8 cellular contexts compared by ENCODE assay signal in genomic region chr10:101780818-101781654, GRCh38. TPM values are rescaled to one million over a fixed set of nuclear protein-coding genes. Genes with fewer than 3 reads are reported as not detected.
DNase-seq lines count a peak whose midpoint lies in the region; ATAC-seq lines count a peak whose summit lies in the region.

No MANE protein-coding gene starts in this region.

- intact Hi-C loops in activated naive CD4-positive, alpha-beta T cell treated with anti-CD3 and anti-CD28 coated beads for 36 hours (cut with micrococcal nuclease): loop anchor here (1.0 to 5.0 kb wide), 6 partner anchors 78 to 566 kb away; partner anchors contain the start of genes BTRC, DPCD and POLL
- intact Hi-C loops in head of caudate nucleus (cut with DNase I): loop anchor here (5.0 kb wide), 1 partner anchor 179 kb away; no protein-coding TSS in a partner anchor

- ATAC-seq in HG02870 (IDR thresholded peaks at IDR 0.05; ENCODE audit: unreplicated experiment): no peak
- ATAC-seq in GM21737 (IDR thresholded peaks at IDR 0.05; ENCODE audit: unreplicated experiment): no peak

- peaks cover 20% of the 10 kb centered on the region for H3K27me3 Mint-ChIP-seq in IgD-negative memory B cell
- peaks cover 25% of the 10 kb centered on the region for H3K27me3 Mint-ChIP-seq in activated naive CD4-positive, alpha-beta T cell treated with anti-CD3 and anti-CD28 coated beads for 36 hours (ENCODE audit: low read depth)

- H3K9me3 Mint-ChIP-seq in IgD-negative memory B cell: no peaks in the 10 kb centered on the region
- no peaks in the 10 kb centered on the region for H3K9me3 Mint-ChIP-seq in activated naive CD4-positive, alpha-beta T cell treated with anti-CD3 and anti-CD28 coated beads for 36 hours

- H3K27ac Mint-ChIP-seq in IgD-negative memory B cell: peak overlapping the region in 1 of 3 donors; percentile 72
- H3K27ac Mint-ChIP-seq in activated naive CD4-positive, alpha-beta T cell treated with anti-CD3 and anti-CD28 coated beads for 36 hours: no peak overlapping the region

- H3K36me3 Mint-ChIP-seq in IgD-negative memory B cell: no peaks in the 10 kb centered on the region
- H3K36me3 Mint-ChIP-seq in activated naive CD4-positive, alpha-beta T cell treated with anti-CD3 and anti-CD28 coated beads for 36 hours (ENCODE audit: low read depth): peaks cover 38% of the 10 kb centered on the region

- CTCF ChIA-PET in activated naive CD4-positive, alpha-beta T cell treated with anti-CD3 and anti-CD28 coated beads for 36 hours (lab: Charles Lee): interaction anchor here (0.6 to 5.1 kb wide), 39 partner anchors 9 to 714 kb away, joined by 3 to 91 read pairs (median 4); partner anchors contain the start of genes DPCD, OGA and POLL

- DNase-seq in GDM1 (lab: John Stamatoyannopoulos, UW) (peak; percentile 37), SK-N-DZ (ENCODE audit: low spot score) (peak; percentile 62), head of caudate nucleus (peak; percentile 49 to 88 (median 74)), pulmonary artery endothelial cell (ENCODE audit: low read depth, low spot score) (peak; percentile 20)
- DNase-seq in activated naive CD4-positive, alpha-beta T cell treated with anti-CD3 and anti-CD28 coated beads for 36 hours: peak; percentile 81

- peak overlapping the region in 3 of 4 donors; percentile 25 to 91 (median 53) for H3K4me3 Mint-ChIP-seq in IgD-negative memory B cell
- H3K4me3 Mint-ChIP-seq in activated naive CD4-positive, alpha-beta T cell treated with anti-CD3 and anti-CD28 coated beads for 36 hours: peak overlapping the region; percentile 100

- H3K4me1 Mint-ChIP-seq in IgD-negative memory B cell: peaks cover 29 to 50% (median 41%) of the 10 kb centered on the region in 3 donors
- H3K4me1 Mint-ChIP-seq in activated naive CD4-positive, alpha-beta T cell treated with anti-CD3 and anti-CD28 coated beads for 36 hours (ENCODE audit: low read depth): peaks cover 54% of the 10 kb centered on the region

RNA-seq across cellular contexts. Expression of gene NPM3, which starts 2.2 kb away (rescaled TPM):
- 2.9 TPM for polyA plus RNA-seq in IgD-negative memory B cell
- polyA plus RNA-seq in SK-N-DZ (2014; cell fraction: cytosol; rRNA removed): 166 and 203 TPM in 2 replicates
- 82.0 and 159 TPM in 2 replicates for polyA plus RNA-seq in SK-N-DZ (2014; cell fraction: nucleus; rRNA removed)
- 100 to 1,000 TPM; 213 to 230 TPM for total RNA-seq in activated naive CD4-positive, alpha-beta T cell treated with anti-CD3 and anti-CD28 coated beads for 36 hours
- 128 and 168 TPM in 2 replicates for total RNA-seq in pulmonary artery endothelial cell

RNA-seq across cellular contexts. Expression of gene FGF8, which starts 5.1 kb away (rescaled TPM):
- not detected for polyA plus RNA-seq in IgD-negative memory B cell
- polyA plus RNA-seq in SK-N-DZ (2014; cell fraction: cytosol; rRNA removed): 0.36 TPM in 2 replicates
- 3.3 TPM in 1 of 2 replicates, not detected in the other for polyA plus RNA-seq in SK-N-DZ (2014; cell fraction: nucleus; rRNA removed)
- not detected for total RNA-seq in activated naive CD4-positive, alpha-beta T cell treated with anti-CD3 and anti-CD28 coated beads for 36 hours
- not detected in 2 replicates for total RNA-seq in pulmonary artery endothelial cell

RNA-seq across cellular contexts. Expression of gene OGA, which starts 37.2 kb away (rescaled TPM):
- 47.8 TPM for polyA plus RNA-seq in IgD-negative memory B cell
- polyA plus RNA-seq in SK-N-DZ (2014; cell fraction: cytosol; rRNA removed): 47.3 and 51.7 TPM in 2 replicates
- polyA plus RNA-seq in SK-N-DZ (2014; cell fraction: nucleus; rRNA removed): 142 and 189 TPM in 2 replicates
- 10 to 100 TPM; 90.8 to 96.3 TPM for total RNA-seq in activated naive CD4-positive, alpha-beta T cell treated with anti-CD3 and anti-CD28 coated beads for 36 hours
- total RNA-seq in pulmonary artery endothelial cell: 80.0 and 84.5 TPM in 2 replicates

Comparison
In these comparisons a context has a peak if more than half of its experiments do, and no peak if none do; other contexts are left out.
1. DNase-seq: peak in every context shown above with its lines; median percentile 81 in activated naive CD4-positive, alpha-beta T cell treated with anti-CD3 and anti-CD28 coated beads for 36 hours; 74 in head of caudate nucleus; 62 in SK-N-DZ; 37 in GDM1; 20 in pulmonary artery endothelial cell.